8 cellular contexts compared by ENCODE assay signal in the genomic region with DNA sequence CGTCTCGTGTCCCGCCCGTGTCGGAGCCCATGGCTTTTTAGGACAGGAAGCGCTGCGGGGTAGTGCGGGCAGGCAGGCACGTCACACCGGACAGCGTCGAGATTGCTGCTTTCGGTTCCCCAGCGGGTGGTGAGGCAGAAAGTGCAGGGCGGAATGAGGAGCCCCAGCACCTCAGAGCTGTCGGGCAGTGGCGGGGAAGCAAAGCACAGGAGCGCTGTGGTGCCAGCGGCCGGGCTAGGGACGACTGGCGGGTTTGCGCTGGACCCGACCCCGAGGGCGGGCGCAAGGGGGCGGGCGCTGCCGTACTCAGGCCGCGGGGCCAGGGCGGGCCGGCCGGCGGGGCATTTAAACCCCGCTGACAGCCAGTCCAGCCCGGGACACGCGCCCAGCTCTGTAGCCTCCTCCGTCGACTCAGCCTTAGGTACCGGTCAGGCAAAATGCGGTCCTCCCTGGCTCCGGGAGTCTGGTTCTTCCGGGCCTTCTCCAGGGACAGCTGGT. TPM values are rescaled to one million over a fixed set of nuclear protein-coding genes. Genes with fewer than 3 reads are reported as not detected.
DNase-seq lines count a peak whose midpoint lies in the region; ATAC-seq and TF ChIP-seq lines count a peak whose summit lies in the region.

A gene (plus strand): TSS at position 375 of the 498 bp plus-strand sequence. CDS start 63 bp downstream, at position 438.

- ATAC-seq in GM21367 (IDR thresholded peaks at IDR 0.05; ENCODE audit: unreplicated experiment) (peak; percentile 94), HG03575 (IDR thresholded peaks at IDR 0.05; ENCODE audit: extremely low read depth, insufficient number of reproducible peaks, low FRiP score, unreplicated experiment) (peak; percentile 77), left lung (peak; percentile 97)

- H3K4me1 ChIP-seq in colonic mucosa: no peaks in the 10 kb centered on the region
- H3K4me1 ChIP-seq in left lung: peaks cover 4 to 10% of the 10 kb centered on the region in 2 donors

- no peaks in the 10 kb centered on the region for H3K9me3 Mint-ChIP-seq in T-helper 2 cell treated with Interferon-gamma antibody and Interleukin-4, amounts not matched to agents 5 μg/mL and 100 μg/mL, for 36 hours

- DNase-seq in EL (peak; percentile 78), colonic mucosa (peak; percentile 40), left lung (peak; percentile 83 to 93)
- peak; percentile 68 for DNase-seq in T-helper 2 cell treated with Interferon-gamma antibody and Interleukin-4, amounts not matched to agents 5 μg/mL and 100 μg/mL, for 36 hours (ENCODE audit: low spot score)
- DNase-seq in stimulated activated CD4-positive, alpha-beta T cell treated with anti-CD3 and anti-CD28 coated beads, Interleukin-1b, Interleukin-23, amount 100 ng/mL, for 48 hours: peak; percentile 42
- no peak for DNase-seq in central memory CD4-positive, alpha-beta T cell

- no peaks in the 10 kb centered on the region for H3K4me1 Mint-ChIP-seq in T-helper 2 cell treated with Interferon-gamma antibody and Interleukin-4, amounts not matched to agents 5 μg/mL and 100 μg/mL, for 36 hours (ENCODE audit: low read depth)

- H3K27ac ChIP-seq in colonic mucosa (peak within 1 kb of the TSS; percentile 19), left lung (peak within 1 kb of the TSS; percentile 62 to 83)

- H3K4me3 Mint-ChIP-seq in T-helper 2 cell treated with Interferon-gamma antibody and Interleukin-4, amounts not matched to agents 5 μg/mL and 100 μg/mL, for 36 hours: peak within 1 kb of the TSS; percentile 81

- H3K36me3 ChIP-seq in colonic mucosa (no peaks in the 10 kb centered on the region), left lung (no peaks in the 10 kb centered on the region)

- intact Hi-C loops in colonic mucosa (cut with DNase I) (no loop called here), left lung (cut with DNase I) (no loop called here)

- peak within 1 kb of the TSS; percentile 47 for H3K27ac Mint-ChIP-seq in T-helper 2 cell treated with Interferon-gamma antibody and Interleukin-4, amounts not matched to agents 5 μg/mL and 100 μg/mL, for 36 hours

- H3K4me3 ChIP-seq in colonic mucosa (peak within 1 kb of the TSS; percentile 65), left lung (peak within 1 kb of the TSS; percentile 56 to 64)

- no peaks in the 10 kb centered on the region for H3K36me3 Mint-ChIP-seq in T-helper 2 cell treated with Interferon-gamma antibody and Interleukin-4, amounts not matched to agents 5 μg/mL and 100 μg/mL, for 36 hours (ENCODE audit: low read depth)

- TF ChIP-seq CTCF in colonic mucosa (IDR thresholded peaks at IDR 0.05) (no peak), left lung (IDR thresholded peaks at IDR 0.05) (peak in 1 of 2 donors; percentile 44)

- H3K27me3 Mint-ChIP-seq in T-helper 2 cell treated with Interferon-gamma antibody and Interleukin-4, amounts not matched to agents 5 μg/mL and 100 μg/mL, for 36 hours (ENCODE audit: low read depth): peaks cover 55% of the 10 kb centered on the region

- H3K27me3 ChIP-seq in colonic mucosa (no peaks in the 10 kb centered on the region), left lung (peaks cover 7 to 40% of the 10 kb centered on the region in 2 donors)

- H3K9me3 ChIP-seq in colonic mucosa (no peaks in the 10 kb centered on the region), left lung (no peaks in the 10 kb centered on the region)

- H3K9ac ChIP-seq in colonic mucosa (ENCODE audit: low read depth in 2 of 2, low read length in 2 of 2): peak within 1 kb of the TSS; percentile 26 to 70

RNA-seq across cellular contexts. Expression of the gene that starts here (rescaled TPM):
- total RNA-seq in colonic mucosa (1 to 10 TPM; 2.2 to 5.1 TPM), left lung (10 to 100 TPM; 19.3 to 42.5 TPM)
